ENCODE assay signal across 8 cellular contexts in genomic region chr1:88683848-88684481, GRCh38. TPM values are rescaled to one million over a fixed set of nuclear protein-coding genes. Genes with fewer than 3 reads are reported as not detected.
A peak's percentile ranks its signal among the peaks of the same experiment; 100 is the strongest.
DNase-seq lines count a peak whose midpoint lies in the region; ATAC-seq, FAIRE-seq and TF ChIP-seq lines count a peak whose summit lies in the region.

PKN2 (plus strand) TSS chr1:88684273; CDS start chr1:88684581, 308 bp downstream.

- H3K27me3 ChIP-seq in cardiac muscle cell (no peaks in the 10 kb centered on the region), trophoblast cell (ENCODE audit: insufficient read depth, low read length) (no peaks in the 10 kb centered on the region), transverse colon (no peaks in the 10 kb centered on the region)

- TF ChIP-seq CTCF in cardiac muscle cell (IDR thresholded peaks at IDR 0.05; ENCODE audit: low read depth, low read length) (peak; percentile 16), transverse colon (IDR thresholded peaks at IDR 0.05) (peak in 3 of 5 experiments; percentile 16 to 53 (median 30))

- CTCF ChIA-PET in T-cell (lab: Charles Lee) = interaction anchor here (0.6 to 1.9 kb wide), 16 partner anchors 11 to 1159 kb away, joined by 3 to 32 read pairs (median 4); no protein-coding TSS in a partner anchor

- H3K4me1 Mint-ChIP-seq in T-cell = peaks cover 37 to 46% (median 44%) of the 10 kb centered on the region in 3 donors

- H3K27ac ChIP-seq in adipose tissue (ENCODE audit: low read depth, low read length) (peak within 1 kb of the TSS; percentile 72), cardiac muscle cell (peak within 1 kb of the TSS; percentile 95), trophoblast cell (ENCODE audit: low read depth, low read length) (peak within 1 kb of the TSS; percentile 89), transverse colon (peak within 1 kb of the TSS; percentile 93 to 99 (median 95))

- H2BK12ac ChIP-seq in trophoblast cell (ENCODE audit: low read length) = no peak within 1 kb of the TSS

- H2AK5ac ChIP-seq in trophoblast cell (ENCODE audit: low read length) = no peak within 1 kb of the TSS

- H3K9me3 Mint-ChIP-seq in T-cell = no peaks in the 10 kb centered on the region

- H3K79me1 ChIP-seq in trophoblast cell (ENCODE audit: low read length) = peaks cover 9% of the 10 kb centered on the region

- peak; percentile 8 for TF ChIP-seq EP300 in transverse colon (IDR thresholded peaks at IDR 0.05; ENCODE audit: low read depth)

- peak within 1 kb of the TSS; percentile 54 for H4K12ac ChIP-seq in trophoblast cell (ENCODE audit: low read depth, low read length)

- H3K14ac ChIP-seq in trophoblast cell (ENCODE audit: low read length) = peak within 1 kb of the TSS; percentile 71

- 0 to 1% (median 1%) methylated on average over 53 to 58 of the region's 58 CpGs for WGBS in adipose tissue, 3 donors
- no CpG with 5 or more reads among the region's 58 CpGs for WGBS in trophoblast cell (ENCODE audit: extremely low coverage, insufficient coverage, insufficient read length)
- WGBS in transverse colon (ENCODE audit: low coverage in 1 of 2), 2 donors = 0 to 1% methylated on average over 1 to 58 of the region's 58 CpGs

- POLR2A ChIA-PET in T-cell (lab: Charles Lee) = interaction anchor here (0.6 to 3.2 kb wide), 10 partner anchors 14 to 1981 kb away, joined by 3 to 10 read pairs (median 4); partner anchors contain the start of genes GTF2B (in 1 of the 2), HS2ST1 (in 1 of the 2) and SELENOF (in 1 of the 2)

- H3K4me3 Mint-ChIP-seq in T-cell = peak within 1 kb of the TSS; percentile 94 to 100 (median 97)

- peak within 1 kb of the TSS; percentile 79 for H2BK5ac ChIP-seq in trophoblast cell (ENCODE audit: low read depth, low read length, poor library complexity)

- in situ Hi-C loops in transverse colon (cut with MboI; ENCODE audit: low pct_ligation_motif_present in 1 of 4, low pct_unique_long_range_greater_than_20kb in 1 of 4, low sequenced_read_pairs in 3 of 4) = loop anchor here in 1 of 4 donors (25.0 kb wide), 1 partner anchor 203 kb away; the partner anchor contains the start of gene GTF2B

- peak within 1 kb of the TSS; percentile 96 for H3K4me2 ChIP-seq in trophoblast cell (ENCODE audit: low read length)

- ATAC-seq in HG02852 (IDR thresholded peaks at IDR 0.05; ENCODE audit: unreplicated experiment) = peak; percentile 87
- ATAC-seq in T-cell (replicated peaks in 1 of 4) = peak; percentile 93 to 96 (median 96)

- H3K9me3 ChIP-seq in cardiac muscle cell (ENCODE audit: low read depth) = no peaks in the 10 kb centered on the region
- no peaks in the 10 kb centered on the region for H3K9me3 ChIP-seq in trophoblast cell (ENCODE audit: insufficient read depth, low read depth, low read length)
- H3K9me3 ChIP-seq in transverse colon = no peaks in the 10 kb centered on the region

- H3K27me3 Mint-ChIP-seq in T-cell = no peaks in the 10 kb centered on the region

- no peak within 1 kb of the TSS for H3K23ac ChIP-seq in trophoblast cell (ENCODE audit: low read length)

- FAIRE-seq in GM12892 (lab: Jason Lieb, UNC) = peak; percentile 100

- H3K4me1 ChIP-seq in cardiac muscle cell (ENCODE audit: low read depth) (peaks cover 26% of the 10 kb centered on the region), trophoblast cell (ENCODE audit: control insufficient read depth in 1 of 2, insufficient read depth in 2 of 2, low read length in 2 of 2) (peaks cover 0 to 2% of the 10 kb centered on the region in 2 experiments), transverse colon (peaks cover 7 to 41% (median 27%) of the 10 kb centered on the region in 4 donors)

- peak within 1 kb of the TSS; percentile 38 for H2AFZ ChIP-seq in trophoblast cell (ENCODE audit: insufficient read depth, low read length, poor library complexity)

- peak within 1 kb of the TSS; percentile 55 for H3K4ac ChIP-seq in trophoblast cell (ENCODE audit: low read depth, low read length)

- peak within 1 kb of the TSS; percentile 89 for H3K4me3 ChIP-seq in cardiac muscle cell
- H3K4me3 ChIP-seq in trophoblast cell (ENCODE audit: low read depth, low read length) = peak within 1 kb of the TSS; percentile 96
- peak within 1 kb of the TSS; percentile 51 to 96 (median 75) for H3K4me3 ChIP-seq in transverse colon

- intact Hi-C loops in transverse colon (cut with DNase I; ENCODE audit: low total_unique reads) = no loop called here

- peaks cover 5% of the 10 kb centered on the region for H3K36me3 Mint-ChIP-seq in T-cell

- H4K8ac ChIP-seq in trophoblast cell (ENCODE audit: low read depth, low read length) = peak within 1 kb of the TSS; percentile 85

- DNase-seq in GM12892 (ENCODE audit: insufficient read length) (peak; percentile 80), NCI-H1436 treated with DMSO at 0.1 percent for 48 hours (lab: John Stamatoyannopoulos, UW) (peak; percentile 92), T-cell (peak; percentile 91 to 99 (median 97)), cardiac muscle cell (ENCODE audit: low read depth in 1 of 2, low spot score in 1 of 2) (peak; percentile 100), trophoblast cell (peak; percentile 100), transverse colon (peak; percentile 98)

- H3K79me2 ChIP-seq in trophoblast cell (ENCODE audit: control insufficient read depth, insufficient read depth, low read length, poor library complexity) = peaks cover 3% of the 10 kb centered on the region

- H2BK120ac ChIP-seq in trophoblast cell (ENCODE audit: insufficient read depth, low read length, poor library complexity) = peak within 1 kb of the TSS; percentile 59

- H3K27ac Mint-ChIP-seq in T-cell = peak within 1 kb of the TSS; percentile 99

- peak; percentile 89 for TF ChIP-seq POLR2A in GM12892 (IDR thresholded peaks at IDR 0.05; ENCODE audit: low read depth, low read length)
- TF ChIP-seq POLR2A in transverse colon (IDR thresholded peaks at IDR 0.05) = peak; percentile 96

- H3K9ac ChIP-seq in trophoblast cell (ENCODE audit: low read length) = peak within 1 kb of the TSS; percentile 95

- H3K36me3 ChIP-seq in cardiac muscle cell (no peaks in the 10 kb centered on the region), trophoblast cell (ENCODE audit: control insufficient read depth in 1 of 2, insufficient read depth in 2 of 2, low read length in 2 of 2) (no peaks in the 10 kb centered on the region), transverse colon (no peaks in the 10 kb centered on the region)

- H4K91ac ChIP-seq in trophoblast cell (ENCODE audit: low read depth, low read length) = peak within 1 kb of the TSS; percentile 64

- peak within 1 kb of the TSS; percentile 84 for H3K18ac ChIP-seq in trophoblast cell (ENCODE audit: low read length)

RNA-seq across cellular contexts. Expression of gene PKN2, which starts in this region (rescaled TPM):
- 10.1 TPM for polyA plus RNA-seq in GM12892 (2012; ENCODE audit: missing spikeins)
- 10 to 100 TPM; 33.1 to 50.6 (median 35.9) TPM for total RNA-seq in T-cell
- 10 to 100 TPM in 2 of 3 donors, 1 to 10 TPM in 1; 7.7 to 16.2 (median 14.0) TPM for polyA plus RNA-seq in adipose tissue
- 18.4 and 27.6 TPM in 2 replicates for total RNA-seq in cardiac muscle cell
- 22.5 and 25.8 TPM in 2 replicates for polyA plus RNA-seq in cardiac muscle cell
- 23.8 and 24.5 TPM in 2 replicates for polyA plus RNA-seq in trophoblast cell (2013)
- total RNA-seq in transverse colon = 10 to 100 TPM; 31.4 to 80.4 (median 64.1) TPM

Comparison
In these comparisons a context has a peak if more than half of its experiments do, and no peak if none do; other contexts are left out.
1. Peak in every context shown above with its lines: DNase-seq, ATAC-seq, H3K4me3 ChIP-seq and H3K27ac ChIP-seq.